Comparison of ENCODE assay signal across 9 cellular contexts in genomic region chr17:70405492-70406220, GRCh38.
DNase-seq lines count a peak whose midpoint lies in the region; ATAC-seq, FAIRE-seq and TF ChIP-seq lines count a peak whose summit lies in the region.
"Had no signal": no experiment of that assay in that cellular context is flagged by ENCODE, and none has a peak within 500 bp of the region (broad histone marks: within the 10 kb centered on the region; RNA-seq: fewer than 3 reads in every experiment).

No MANE protein-coding gene starts in this region.

- H3K4me2 ChIP-seq in parathyroid adenoma (ENCODE audit: low read length) = no peak overlapping the region

- TF ChIP-seq CTCF in parathyroid adenoma (IDR thresholded peaks at IDR 0.05) (no peak), D721Med (IDR thresholded peaks at IDR 0.05; ENCODE audit: insufficient read depth, missing control alignments) (no peak)

- H3K79me2 ChIP-seq in parathyroid adenoma = no peaks in the 10 kb centered on the region

- peaks cover 49% of the 10 kb centered on the region for H3K4me1 ChIP-seq in parathyroid adenoma

- no peak for FAIRE-seq in D721Med (lab: Jason Lieb, UNC)
- FAIRE-seq: islet of Langerhans had no signal

- no peaks in the 10 kb centered on the region for H3K27me3 Mint-ChIP-seq in activated T-helper 1 cell treated with anti-CD3 and anti-CD28 coated beads, Interleukin-12 subunit alpha, Interleukin-12 subunit beta, Interleukin-2, Interleukin-4 antibody, amounts not matched to agents 30 ng/mL and 10 ng/mL and 1 ng/mL, durations not matched to agents 14 hours and 24 hours and 36 hours (ENCODE audit: insufficient read depth)

- peak overlapping the region; percentile 55 for H3K27ac ChIP-seq in parathyroid adenoma

- no peak overlapping the region for H3K4me3 ChIP-seq in parathyroid adenoma (ENCODE audit: low read depth, low read length)

- H3K4me1 Mint-ChIP-seq in activated T-helper 1 cell treated with anti-CD3 and anti-CD28 coated beads, Interleukin-12 subunit alpha, Interleukin-12 subunit beta, Interleukin-2, Interleukin-4 antibody, amounts not matched to agents 30 ng/mL and 10 ng/mL and 1 ng/mL, durations not matched to agents 14 hours and 24 hours and 36 hours (ENCODE audit: low read depth) = no peaks in the 10 kb centered on the region

- intact Hi-C loops in activated T-helper 1 cell treated with anti-CD3 and anti-CD28 coated beads, Interleukin-12 subunit alpha, Interleukin-12 subunit beta, Interleukin-2, Interleukin-4 antibody, amounts not matched to agents 30 ng/mL and 10 ng/mL and 1 ng/mL, durations not matched to agents 14 hours and 24 hours and 36 hours (cut with micrococcal nuclease) = no loop called here

- H3K9ac ChIP-seq in parathyroid adenoma = no peak overlapping the region

- no peaks in the 10 kb centered on the region for H3K9me3 Mint-ChIP-seq in activated T-helper 1 cell treated with anti-CD3 and anti-CD28 coated beads, Interleukin-12 subunit alpha, Interleukin-12 subunit beta, Interleukin-2, Interleukin-4 antibody, amounts not matched to agents 30 ng/mL and 10 ng/mL and 1 ng/mL, durations not matched to agents 14 hours and 24 hours and 36 hours

- no peaks in the 10 kb centered on the region for H3K36me3 Mint-ChIP-seq in activated T-helper 1 cell treated with anti-CD3 and anti-CD28 coated beads, Interleukin-12 subunit alpha, Interleukin-12 subunit beta, Interleukin-2, Interleukin-4 antibody, amounts not matched to agents 30 ng/mL and 10 ng/mL and 1 ng/mL, durations not matched to agents 14 hours and 24 hours and 36 hours (ENCODE audit: low read depth)

- peak overlapping the region; percentile 23 for H2AFZ ChIP-seq in parathyroid adenoma

- peak; percentile 91 for ATAC-seq in GM18861 (IDR thresholded peaks at IDR 0.05; ENCODE audit: unreplicated experiment)
- peak; percentile 61 for ATAC-seq in HG03565 (IDR thresholded peaks at IDR 0.05; ENCODE audit: unreplicated experiment)

- no peak overlapping the region for H3K27ac Mint-ChIP-seq in activated T-helper 1 cell treated with anti-CD3 and anti-CD28 coated beads, Interleukin-12 subunit alpha, Interleukin-12 subunit beta, Interleukin-2, Interleukin-4 antibody, amounts not matched to agents 30 ng/mL and 10 ng/mL and 1 ng/mL, durations not matched to agents 14 hours and 24 hours and 36 hours

- H3K27me3 ChIP-seq in parathyroid adenoma (ENCODE audit: control insufficient read depth, insufficient read depth, low read length) = no peaks in the 10 kb centered on the region

- peak; percentile 19 for DNase-seq in amniotic stem cell (lab: John Stamatoyannopoulos, UW)
- no peak for DNase-seq in activated gamma-delta T cell (lab: John Stamatoyannopoulos, UW)
- no peak for DNase-seq in activated T-helper 1 cell treated with anti-CD3 and anti-CD28 coated beads, Interleukin-12 subunit alpha, Interleukin-12 subunit beta, Interleukin-2, Interleukin-4 antibody, amounts not matched to agents 30 ng/mL and 10 ng/mL and 1 ng/mL, durations not matched to agents 14 hours and 24 hours and 36 hours (ENCODE audit: low spot score)
- DNase-seq in D721Med (ENCODE audit: insufficient read length, low spot score) = no peak
- no peak for DNase-seq in activated CD8-positive, alpha-beta memory T cell treated with anti-CD3 and anti-CD28 coated beads for 24 hours

- no peaks in the 10 kb centered on the region for H3K9me3 ChIP-seq in parathyroid adenoma (ENCODE audit: control insufficient read depth, low read length)

- no peak overlapping the region for H3K4me3 Mint-ChIP-seq in activated T-helper 1 cell treated with anti-CD3 and anti-CD28 coated beads, Interleukin-12 subunit alpha, Interleukin-12 subunit beta, Interleukin-2, Interleukin-4 antibody, amounts not matched to agents 30 ng/mL and 10 ng/mL and 1 ng/mL, durations not matched to agents 14 hours and 24 hours and 36 hours

- no peaks in the 10 kb centered on the region for H3K36me3 ChIP-seq in parathyroid adenoma (ENCODE audit: control insufficient read depth, insufficient read depth, low read length)
